ENCODE assay signal across 1 cellular context in the genomic region with DNA sequence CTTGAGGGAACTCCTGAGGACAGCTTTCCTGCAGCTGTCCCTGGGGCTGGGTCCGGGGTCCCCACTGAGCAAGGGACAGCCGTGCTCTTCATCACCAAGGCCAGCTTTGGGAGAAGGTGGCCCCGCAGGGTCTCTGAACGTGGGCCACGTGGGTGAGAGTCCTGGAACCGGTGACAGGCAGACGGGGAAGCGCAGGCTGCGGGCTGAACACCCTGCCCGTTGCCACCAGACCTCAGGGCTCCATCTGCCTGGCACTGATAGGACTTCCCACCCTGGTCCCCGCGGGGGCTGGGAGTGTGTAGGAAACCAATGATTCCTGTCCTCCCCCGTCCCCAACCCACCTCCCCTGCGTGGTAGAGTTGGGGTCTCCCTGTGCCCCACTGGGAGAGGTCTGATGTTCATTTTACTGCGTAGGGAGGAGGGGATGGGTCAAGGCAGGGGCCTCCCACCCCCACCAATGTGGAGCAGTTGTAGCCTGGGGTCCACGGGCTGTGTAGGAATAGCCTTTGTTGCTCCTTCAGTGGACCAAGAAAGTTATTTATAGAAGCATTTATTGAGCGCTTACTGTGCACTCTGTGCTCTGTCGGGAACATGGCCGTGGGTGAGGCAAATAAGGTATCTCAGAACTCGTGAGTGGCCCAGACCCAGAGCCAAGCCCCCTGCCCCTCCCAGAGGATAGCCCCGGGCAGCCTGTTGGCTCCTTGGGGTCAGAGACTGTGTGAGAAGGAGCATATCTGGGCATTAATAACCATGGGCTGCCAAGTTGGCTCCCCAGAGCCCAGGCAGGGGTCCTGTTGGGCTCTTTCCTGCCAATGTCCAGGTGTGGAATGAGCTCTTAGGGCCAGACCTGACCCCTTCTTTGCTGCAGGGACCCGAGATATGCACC.
TF ChIP-seq lines count a peak whose summit lies in the region.

No MANE protein-coding gene starts in this region.

TF ChIP-seq in IMR-90, 13 proteins besides CTCF, POLR2A, EP300 and RAD21:
- TF ChIP-seq, protein P1, sequence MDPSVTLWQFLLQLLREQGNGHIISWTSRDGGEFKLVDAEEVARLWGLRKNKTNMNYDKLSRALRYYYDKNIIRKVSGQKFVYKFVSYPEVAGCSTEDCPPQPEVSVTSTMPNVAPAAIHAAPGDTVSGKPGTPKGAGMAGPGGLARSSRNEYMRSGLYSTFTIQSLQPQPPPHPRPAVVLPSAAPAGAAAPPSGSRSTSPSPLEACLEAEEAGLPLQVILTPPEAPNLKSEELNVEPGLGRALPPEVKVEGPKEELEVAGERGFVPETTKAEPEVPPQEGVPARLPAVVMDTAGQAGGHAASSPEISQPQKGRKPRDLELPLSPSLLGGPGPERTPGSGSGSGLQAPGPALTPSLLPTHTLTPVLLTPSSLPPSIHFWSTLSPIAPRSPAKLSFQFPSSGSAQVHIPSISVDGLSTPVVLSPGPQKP (IDR thresholded peaks at IDR 0.05; ENCODE audit: borderline replicate concordance, low read depth, low read length): no peak
- TF ChIP-seq MAZ (IDR thresholded peaks at IDR 0.05; ENCODE audit: borderline replicate concordance, low read depth, low read length) (no peak), NFE2L2 (IDR thresholded peaks at IDR 0.05; ENCODE audit: low read depth, low read length) (no peak), BHLHE40 (IDR thresholded peaks at IDR 0.05; ENCODE audit: low read depth, low read length) (no peak), CEBPB (IDR thresholded peaks at IDR 0.05; ENCODE audit: low read depth, low read length) (no peak), MAFK (IDR thresholded peaks at IDR 0.05; ENCODE audit: low read depth, low read length) (no peak), RFX5 (IDR thresholded peaks at IDR 0.05; ENCODE audit: low read depth, low read length) (no peak), MXI1 (IDR thresholded peaks at IDR 0.05; ENCODE audit: borderline replicate concordance, low read depth, low read length) (no peak), FOS (IDR thresholded peaks at IDR 0.05; ENCODE audit: low read depth, low read length) (no peak), SMC3 (IDR thresholded peaks at IDR 0.05; ENCODE audit: low read depth, low read length) (no peak), RCOR1 (IDR thresholded peaks at IDR 0.05; ENCODE audit: insufficient replicate concordance, low read length) (no peak), CHD1 (IDR thresholded peaks at IDR 0.05; ENCODE audit: low read depth, low read length) (no peak)
- TF ChIP-seq, protein P2, sequence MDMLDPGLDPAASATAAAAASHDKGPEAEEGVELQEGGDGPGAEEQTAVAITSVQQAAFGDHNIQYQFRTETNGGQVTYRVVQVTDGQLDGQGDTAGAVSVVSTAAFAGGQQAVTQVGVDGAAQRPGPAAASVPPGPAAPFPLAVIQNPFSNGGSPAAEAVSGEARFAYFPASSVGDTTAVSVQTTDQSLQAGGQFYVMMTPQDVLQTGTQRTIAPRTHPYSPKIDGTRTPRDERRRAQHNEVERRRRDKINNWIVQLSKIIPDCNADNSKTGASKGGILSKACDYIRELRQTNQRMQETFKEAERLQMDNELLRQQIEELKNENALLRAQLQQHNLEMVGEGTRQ (IDR thresholded peaks at IDR 0.05; ENCODE audit: low read depth, low read length): no peak
